Comparison of ENCODE assay signal across 8 cellular contexts in genomic region chr3:45387636-45388348, GRCh38. TPM values are rescaled to one million over a fixed set of nuclear protein-coding genes. Genes with fewer than 3 reads are reported as not detected.
A peak's percentile ranks its signal among the peaks of the same experiment; 100 is the strongest.
DNase-seq lines count a peak whose midpoint lies in the region; ATAC-seq and TF ChIP-seq lines count a peak whose summit lies in the region.

No MANE protein-coding gene starts in this region.

- H3K27ac Mint-ChIP-seq in Caco-2 (ENCODE audit: unreplicated experiment): peak overlapping the region; percentile 97

- H3K9me3 Mint-ChIP-seq in Caco-2 (ENCODE audit: unreplicated experiment): no peaks in the 10 kb centered on the region

- peak in 1 of 2 experiments; percentile 43 for DNase-seq in Caco-2
- no peak for DNase-seq in lung (ENCODE audit: low spot score)
- no peak for DNase-seq in aorta
- no peak for DNase-seq in NCI-H345 (lab: John Stamatoyannopoulos, UW)
- no peak for DNase-seq in NCI-H446 treated with DMSO at 0.1 percent for 48 hours (lab: John Stamatoyannopoulos, UW)
- no peak for DNase-seq in NK-92 treated with Interleukin-12 subunit alpha and Interleukin-12 subunit beta, amount 100 ng/mL, for 24 hours (lab: John Stamatoyannopoulos, UW)

- no peaks in the 10 kb centered on the region for H3K27me3 ChIP-seq in Caco-2 (replicated peaks; ENCODE audit: control insufficient read depth, insufficient read depth, low read length)
- H3K27me3 ChIP-seq in lung (ENCODE audit: control insufficient read depth, insufficient read depth): no peaks in the 10 kb centered on the region
- no peaks in the 10 kb centered on the region for H3K27me3 ChIP-seq in aorta (ENCODE audit: control insufficient read depth in 1 of 2, insufficient read depth in 2 of 2, low read length in 1 of 2)

- no TSS peak for BruUV-seq in Caco-2 (replicated peaks; lab: Mats Ljungman, UMichigan)

- ATAC-seq in HG02678 (IDR thresholded peaks at IDR 0.05; ENCODE audit: unreplicated experiment) (peak; percentile 5), lung (ENCODE audit: insufficient read depth, low FRiP score) (no peak), aorta (ENCODE audit: low FRiP score) (no peak)

- POLR2A ChIA-PET in Caco-2 (lab: Charles Lee): no interaction called here

- H3K9me3 ChIP-seq in Caco-2 (no peaks in the 10 kb centered on the region), lung (ENCODE audit: control insufficient read depth in 2 of 2, insufficient read depth in 1 of 2, low read length in 1 of 2) (no peaks in the 10 kb centered on the region), aorta (ENCODE audit: control insufficient read depth, low read length) (no peaks in the 10 kb centered on the region)

- intact Hi-C loops in Caco-2 (cut with micrococcal nuclease; ENCODE audit: unreplicated experiment) (no loop called here), aorta (cut with DNase I) (no loop called here)

- H3K27ac ChIP-seq in angular gyrus (ENCODE audit: low read depth, low read length): peak overlapping the region; percentile 27
- peak overlapping the region in 1 of 2 donors; percentile 4 for H3K27ac ChIP-seq in lung (ENCODE audit: low read depth in 1 of 2, low read length in 1 of 2)
- no peak overlapping the region for H3K27ac ChIP-seq in aorta (ENCODE audit: low read depth in 1 of 2, low read length in 2 of 2)

- H3K4me3 Mint-ChIP-seq in Caco-2 (ENCODE audit: unreplicated experiment): peak overlapping the region; percentile 97

- CTCF ChIA-PET in Caco-2 (lab: Charles Lee): interaction anchor here (1.0 kb wide), 1 partner anchor 20 kb away, joined by 3 read pairs; no protein-coding TSS in a partner anchor

- H3K36me3 ChIP-seq in Caco-2 (ENCODE audit: control insufficient read depth, insufficient read depth, low read length) (no peaks in the 10 kb centered on the region), lung (ENCODE audit: control insufficient read depth in 2 of 2, insufficient read depth in 2 of 2, low read length in 2 of 2) (peaks cover 0 to 3% of the 10 kb centered on the region in 2 donors), aorta (ENCODE audit: control insufficient read depth in 1 of 2, insufficient read depth in 2 of 2, low read length in 1 of 2) (no peaks in the 10 kb centered on the region)

- no peaks in the 10 kb centered on the region for H3K36me3 Mint-ChIP-seq in Caco-2 (ENCODE audit: insufficient read depth, unreplicated experiment)

- TF ChIP-seq CTCF in Caco-2 (IDR thresholded peaks at IDR 0.05; ENCODE audit: insufficient read depth in 1 of 2, low read depth in 1 of 2, low read length in 1 of 2, severe bottlenecking in 1 of 2, unreplicated experiment in 1 of 2) (no peak), lung (IDR thresholded peaks at IDR 0.05; ENCODE audit: control extremely low read depth, extremely low read depth) (no peak)

- H3K4me1 ChIP-seq in Caco-2 (no peaks in the 10 kb centered on the region; the same call in 1 of the 2 replicates), lung (ENCODE audit: control insufficient read depth in 2 of 2, insufficient read depth in 2 of 2, low read length in 2 of 2) (peaks cover 4 to 8% of the 10 kb centered on the region in 2 donors), aorta (ENCODE audit: control insufficient read depth in 1 of 2, insufficient read depth in 2 of 2, low read length in 2 of 2) (no peaks in the 10 kb centered on the region)

- no peaks in the 10 kb centered on the region for H3K4me1 Mint-ChIP-seq in Caco-2 (ENCODE audit: low read depth, unreplicated experiment)

- 56 to 59% methylated on average over 15 of the region's 15 CpGs for WGBS in lung, 2 donors
- WGBS in aorta, 2 donors: 52 to 56% methylated on average over 15 of the region's 15 CpGs

- H3K4me3 ChIP-seq in Caco-2 (ENCODE audit: low read depth, low read length): peak overlapping the region; percentile 95
- H3K4me3 ChIP-seq in lung: peak overlapping the region; percentile 10
- H3K4me3 ChIP-seq in aorta (ENCODE audit: low read length in 2 of 2): peak overlapping the region; percentile 22 to 49

- H3K27me3 Mint-ChIP-seq in Caco-2 (ENCODE audit: insufficient read depth, unreplicated experiment): peaks cover 3% of the 10 kb centered on the region

RNA-seq across cellular contexts. Expression of gene LARS2, which starts 0.6 kb away (rescaled TPM):
- total RNA-seq in Caco-2 (2022) (29.0 and 29.4 TPM in 2 replicates), lung (10 to 100 TPM; 19.3 to 20.8 TPM), aorta (10 to 100 TPM; 10.3 to 14.4 TPM)
- polyA plus RNA-seq in lung (1 to 10 TPM; 2.9 to 9.5 TPM), aorta (1 to 10 TPM; 1.6 to 2.7 TPM)

Comparison
In these comparisons a context has a peak if more than half of its experiments do, and no peak if none do; other contexts are left out.
1. H3K4me3 ChIP-seq: peak in every context shown above with its lines; median percentile 95 in Caco-2; 36 in aorta; 10 in lung.